ENCODE assay signal across 8 cellular contexts in the genomic region with DNA sequence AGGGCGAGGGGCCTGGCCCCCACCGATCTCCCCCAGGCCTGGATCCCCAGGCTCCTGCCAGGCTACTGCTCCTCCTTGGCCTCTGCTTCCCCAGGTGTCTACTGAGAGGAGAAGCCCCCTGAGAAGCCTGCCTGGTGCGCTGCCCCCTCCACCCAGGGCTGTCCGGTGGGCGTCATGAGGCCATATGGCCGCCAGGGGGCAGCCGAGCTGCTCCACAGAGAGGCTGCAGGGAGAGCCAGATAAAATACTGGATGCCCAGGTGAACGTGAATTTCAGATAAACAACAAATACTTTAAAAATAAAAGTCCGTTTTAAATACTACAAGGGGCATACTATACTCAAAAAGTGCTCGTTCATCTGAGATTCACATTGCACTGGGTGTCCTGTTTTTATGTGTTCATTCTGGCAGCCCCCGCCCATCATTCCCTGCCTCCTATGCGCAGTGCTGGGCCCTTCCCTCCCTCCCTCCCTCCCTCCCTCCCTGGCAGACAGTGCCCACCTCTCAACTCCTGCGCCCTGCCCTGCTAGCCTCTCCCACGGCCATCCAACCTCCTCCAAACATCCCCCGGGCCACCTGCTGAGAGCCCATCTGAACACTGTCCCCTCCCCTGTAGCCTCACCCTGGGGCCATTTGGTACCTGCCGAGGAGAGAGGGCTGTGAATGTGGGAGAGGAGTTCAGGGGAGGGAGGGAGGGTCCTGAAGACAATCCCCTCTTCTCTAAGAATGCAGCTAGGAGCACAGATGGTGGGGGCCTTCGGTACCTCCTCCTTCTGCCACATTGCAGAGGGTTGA. TPM values are rescaled to one million over a fixed set of nuclear protein-coding genes. Genes with fewer than 3 reads are reported as not detected.
A peak's percentile ranks its signal among the peaks of the same experiment; 100 is the strongest.
DNase-seq lines count a peak whose midpoint lies in the region; ATAC-seq and TF ChIP-seq lines count a peak whose summit lies in the region.

No MANE protein-coding gene starts in this region.

- in situ Hi-C loops in mammary epithelial cell (cut with MboI; ENCODE audit: low sequenced_read_pairs in 2 of 2), result no loop called here

- DNase-seq in DMS53 (lab: John Stamatoyannopoulos, UW) (peak; percentile 68), DMS53 treated with DMSO at 0.1 percent for 48 hours (lab: John Stamatoyannopoulos, UW; ENCODE audit: unreplicated experiment) (no peak), NCI-H1105 (lab: John Stamatoyannopoulos, UW) (peak; percentile 13), mammary epithelial cell (peak; percentile 21), kidney glomerular epithelial cell (lab: John Stamatoyannopoulos, UW) (peak; percentile 11)
- peak; percentile 68 to 76 for DNase-seq in stimulated activated CD4-positive, alpha-beta T cell treated with anti-CD3 and anti-CD28 coated beads, Interleukin-2, amount 100 ng/mL, for 48 hours

- H3K27ac ChIP-seq in mammary epithelial cell (ENCODE audit: insufficient read depth, low read depth, low read length), result no peak overlapping the region

- H3K4me3 ChIP-seq in mammary epithelial cell (replicated peaks in 1 of 3; ENCODE audit: insufficient read depth in 1 of 3, low read depth in 2 of 3, low read length in 3 of 3), result no peak overlapping the region

- H2AFZ ChIP-seq in mammary epithelial cell (ENCODE audit: low read depth, low read length), result no peak overlapping the region

- peak; percentile 75 to 88 for TF ChIP-seq CTCF in mammary epithelial cell (conservative IDR thresholded peaks at IDR 0.05 in 1 of 2, IDR thresholded peaks at IDR 0.05 in 1 of 2; ENCODE audit: extremely low read depth in 1 of 2, insufficient read depth in 1 of 2, low read depth in 1 of 2, low read length in 2 of 2)

- 14% methylated on average over 9 of the region's 17 CpGs for WGBS in mammary epithelial cell (ENCODE audit: low coverage, missing lambda C conversion rate)

- ATAC-seq in activated CD4-positive, CD25-positive, alpha-beta regulatory T cell treated with anti-CD3 and anti-CD28 coated beads, Interleukin-2, amount 50 U/mL, for 24 hours, result peak; percentile 34 to 66
- ATAC-seq in HG03520 (IDR thresholded peaks at IDR 0.05; ENCODE audit: unreplicated experiment), result no peak

- CTCF ChIA-PET in mammary epithelial cell (lab: Charles Lee; ENCODE audit: low non-redundant PET), result interaction anchor here (0.6 kb wide), 1 partner anchor 518 kb away, joined by 3 read pairs; no protein-coding TSS in a partner anchor

- H3K79me2 ChIP-seq in mammary epithelial cell (ENCODE audit: insufficient read depth, low read length), result no peaks in the 10 kb centered on the region

- no peaks in the 10 kb centered on the region for H3K27me3 ChIP-seq in mammary epithelial cell (ENCODE audit: insufficient read depth, low read length)

- peaks cover 12% of the 10 kb centered on the region for H3K4me1 ChIP-seq in mammary epithelial cell (ENCODE audit: insufficient read depth, low read length)

- no TSS peak for BruUV-seq in mammary epithelial cell (replicated peaks; lab: Mats Ljungman, UMichigan)

- no peak overlapping the region for H3K9ac ChIP-seq in mammary epithelial cell (ENCODE audit: insufficient read depth, low read length)

- H3K36me3 ChIP-seq in mammary epithelial cell (ENCODE audit: insufficient read depth, low read length), result no peaks in the 10 kb centered on the region

- H3K9me3 ChIP-seq in mammary epithelial cell (replicated peaks; ENCODE audit: insufficient read depth, low read length), result no peaks in the 10 kb centered on the region

- intact Hi-C loops in mammary epithelial cell (cut with micrococcal nuclease), result loop anchor here (1.0 to 5.0 kb wide), 5 partner anchors 83 to 519 kb away; no protein-coding TSS in a partner anchor

- dilution Hi-C loops in mammary epithelial cell (cut with HindIII; ENCODE audit: low sequenced_read_pairs), result no loop called here

- H3K4me2 ChIP-seq in mammary epithelial cell (ENCODE audit: insufficient read depth, low read depth, low read length), result no peak overlapping the region

- no peaks in the 10 kb centered on the region for H4K20me1 ChIP-seq in mammary epithelial cell (ENCODE audit: insufficient read depth, low read length)

RNA-seq across cellular contexts. Expression of gene PSTPIP1, which starts 29.5 kb away (rescaled TPM):
- total RNA-seq in mammary epithelial cell, result 1 to 10 TPM in 1 of 2 donors, under 1 TPM in 1; 0.67 to 3.5 TPM
- polyA plus RNA-seq in mammary epithelial cell, result 2.1 TPM
- polyA minus RNA-seq in mammary epithelial cell, result 3.3 TPM

RNA-seq across cellular contexts. Expression of gene TSPAN3, which starts 46.4 kb away (rescaled TPM):
- 100 to 1,000 TPM in 1 of 2 donors, 10 to 100 TPM in 1; 80.0 to 100 TPM for total RNA-seq in mammary epithelial cell
- 148 TPM for polyA plus RNA-seq in mammary epithelial cell
- polyA minus RNA-seq in mammary epithelial cell, result 227 TPM
